ENCODE assay signal across 19 cellular contexts in the genomic region with DNA sequence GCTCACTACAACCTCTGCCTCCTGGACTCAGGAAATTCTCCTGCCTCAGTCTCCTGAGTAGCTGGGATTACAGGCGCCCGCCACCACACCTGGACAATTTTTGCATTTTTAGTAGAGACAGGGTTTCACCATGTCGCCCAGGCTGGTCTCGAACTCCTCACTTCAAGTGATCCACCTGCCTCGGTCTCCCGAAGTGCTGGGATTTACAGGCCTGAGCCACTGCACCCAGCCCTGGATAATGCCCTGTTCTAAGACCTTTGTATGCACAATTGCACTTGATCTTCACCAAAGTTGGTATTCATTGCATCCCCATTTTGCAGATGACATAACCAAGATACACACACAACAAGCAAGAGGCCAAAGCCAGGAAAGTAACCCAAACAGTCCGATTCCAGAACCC.
DNase-seq lines count a peak whose midpoint lies in the region; ATAC-seq and FAIRE-seq lines count a peak whose summit lies in the region.
"Had no signal": no experiment of that assay in that cellular context is flagged by ENCODE, and none has a peak within 500 bp of the region (broad histone marks: within the 10 kb centered on the region; RNA-seq: fewer than 3 reads in every experiment).

No MANE protein-coding gene starts in this region.

- no peak overlapping the region for H3K4me3 Mint-ChIP-seq in activated T-cell treated with anti-CD3 and anti-CD28 coated beads, Interleukin-2, amount 50 U/mL, for 24 hours
- H3K4me3 Mint-ChIP-seq in activated T-cell treated with anti-CD3 and anti-CD28 coated beads, Interleukin-2, amount 50 U/mL, for 4 hours = no peak overlapping the region
- no peak overlapping the region for H3K4me3 Mint-ChIP-seq in T-helper 17 cell
- H3K4me3 Mint-ChIP-seq: B cell; CD8-positive, alpha-beta T cell; GM23338 had no signal

- no peaks in the 10 kb centered on the region for H3K9me3 ChIP-seq in T-helper 17 cell (ENCODE audit: control insufficient read depth, low read length, poor library complexity, severe bottlenecking)

- ATAC-seq in activated T-cell treated with anti-CD3 and anti-CD28 coated beads, Interleukin-2, amount 50 U/mL, for 4 hours = no peak
- no peak for ATAC-seq in T-helper 17 cell
- ATAC-seq: CD8-positive, alpha-beta T cell; GM23338 had no signal

- no peaks in the 10 kb centered on the region for H3K9me3 Mint-ChIP-seq in activated T-cell treated with anti-CD3 and anti-CD28 coated beads, Interleukin-2, amount 50 U/mL, for 24 hours
- H3K9me3 Mint-ChIP-seq in activated T-cell treated with anti-CD3 and anti-CD28 coated beads, Interleukin-2, amount 50 U/mL, for 4 hours = no peaks in the 10 kb centered on the region
- H3K9me3 Mint-ChIP-seq: CD8-positive, alpha-beta T cell; GM23338 had no signal

- H3K4me1 Mint-ChIP-seq in activated T-cell treated with anti-CD3 and anti-CD28 coated beads, Interleukin-2, amount 50 U/mL, for 24 hours (ENCODE audit: low read depth) = peaks cover 3% of the 10 kb centered on the region
- H3K4me1 Mint-ChIP-seq in activated T-cell treated with anti-CD3 and anti-CD28 coated beads, Interleukin-2, amount 50 U/mL, for 4 hours (ENCODE audit: low read depth) = no peaks in the 10 kb centered on the region
- H3K4me1 Mint-ChIP-seq in T-helper 17 cell = peaks cover 5% of the 10 kb centered on the region

- no peaks in the 10 kb centered on the region for H3K36me3 Mint-ChIP-seq in activated T-cell treated with anti-CD3 and anti-CD28 coated beads, Interleukin-2, amount 50 U/mL, for 24 hours (ENCODE audit: low read depth)
- no peaks in the 10 kb centered on the region for H3K36me3 Mint-ChIP-seq in activated T-cell treated with anti-CD3 and anti-CD28 coated beads, Interleukin-2, amount 50 U/mL, for 4 hours (ENCODE audit: insufficient read depth)
- H3K36me3 Mint-ChIP-seq in T-helper 17 cell (ENCODE audit: low read depth) = no peaks in the 10 kb centered on the region
- H3K36me3 Mint-ChIP-seq: CD8-positive, alpha-beta T cell had no signal

- DNase-seq in activated T-cell treated with anti-CD3 and anti-CD28 coated beads, Interleukin-2, amount 50 U/mL, for 24 hours = peak; percentile 5
- DNase-seq in activated T-cell treated with anti-CD3 and anti-CD28 coated beads, Interleukin-2, amount 50 U/mL, for 4 hours = no peak
- DNase-seq in T-helper 17 cell (no peak), mesenteric fat pad (ENCODE audit: low spot score) (peak; percentile 37), urothelium cell line (ENCODE audit: low spot score) (no peak), GM03348 (ENCODE audit: low spot score) (no peak)
- DNase-seq in activated CD4-positive, alpha-beta T cell treated with anti-CD3 and anti-CD28 coated beads for 1 hour = no peak
- DNase-seq: Calu3; CD8-positive, alpha-beta T cell; DMS 273 treated with DMSO at 0.1 percent for 48 hours; DMS53; DND-41; EL; HCEC 1CT had no signal

- H3K27ac Mint-ChIP-seq in activated T-cell treated with anti-CD3 and anti-CD28 coated beads, Interleukin-2, amount 50 U/mL, for 24 hours = no peak overlapping the region
- H3K27ac Mint-ChIP-seq in T-helper 17 cell = peak overlapping the region; percentile 51
- H3K27ac Mint-ChIP-seq: B cell; CD8-positive, alpha-beta T cell; GM23338 had no signal

- no peaks in the 10 kb centered on the region for H3K27me3 Mint-ChIP-seq in activated T-cell treated with anti-CD3 and anti-CD28 coated beads, Interleukin-2, amount 50 U/mL, for 24 hours
- no peaks in the 10 kb centered on the region for H3K27me3 Mint-ChIP-seq in activated T-cell treated with anti-CD3 and anti-CD28 coated beads, Interleukin-2, amount 50 U/mL, for 4 hours (ENCODE audit: low read depth)
- H3K27me3 Mint-ChIP-seq in T-helper 17 cell = peaks cover under 1% of the 10 kb centered on the region

- peak; percentile 85 for FAIRE-seq in urothelium cell line (lab: Jason Lieb, UNC)
- FAIRE-seq: GM12892, GM18507, H54 had no signal

Comparison
In these comparisons a context has a peak if more than half of its experiments do, and no peak if none do; other contexts are left out.
1. DNase-seq: peak in activated T-cell treated with anti-CD3 and anti-CD28 coated beads, Interleukin-2, amount 50 U/mL, for 24 hours (single experiment) and mesenteric fat pad (single experiment); none in activated T-cell treated with anti-CD3 and anti-CD28 coated beads, Interleukin-2, amount 50 U/mL, for 4 hours (single experiment), T-helper 17 cell (0 of 3), urothelium cell line (single experiment), activated CD4-positive, alpha-beta T cell treated with anti-CD3 and anti-CD28 coated beads for 1 hour (single experiment) and GM03348 (single experiment).